In genomic region chr4:124997124-124997523, GRCh38 we compare ENCODE assay signal across 15 cellular contexts.
A peak's percentile ranks its signal among the peaks of the same experiment; 100 is the strongest.
DNase-seq lines count a peak whose midpoint lies in the region; ATAC-seq, FAIRE-seq and TF ChIP-seq lines count a peak whose summit lies in the region.
"Had no signal": no experiment of that assay in that cellular context is flagged by ENCODE, and none has a peak within 500 bp of the region (broad histone marks: within the 10 kb centered on the region; RNA-seq: fewer than 3 reads in every experiment).

No MANE protein-coding gene starts in this region.

- no peak overlapping the region for H3K23ac ChIP-seq in H1 (ENCODE audit: insufficient read length)

- ATAC-seq in HG03159 (IDR thresholded peaks at IDR 0.05; ENCODE audit: unreplicated experiment) = no peak
- ATAC-seq: GM23338 had no signal

- no peaks in the 10 kb centered on the region for H3K4me1 ChIP-seq in H1 (replicated peaks in 1 of 4; ENCODE audit: control insufficient read depth in 3 of 4, insufficient read depth in 4 of 4, low read length in 3 of 4)
- no peaks in the 10 kb centered on the region for H3K4me1 ChIP-seq in osteoblast (ENCODE audit: insufficient read depth, low read length)
- H3K4me1 ChIP-seq: BLaER1 treated with 17β-estradiol and CSF1 and Interleukin-3, amounts not matched to agents 10 nM and 100 nM had no signal

- H3K14ac ChIP-seq in H1 (ENCODE audit: insufficient read length) = no peak overlapping the region

- H3K79me2 ChIP-seq in H1 (ENCODE audit: control insufficient read depth in 1 of 2, insufficient read depth in 2 of 2, low read length in 2 of 2) (no peaks in the 10 kb centered on the region), osteoblast (ENCODE audit: insufficient read depth, low read length) (no peaks in the 10 kb centered on the region)

- H3K23me2 ChIP-seq in H1 (ENCODE audit: low read depth, low read length) = no peaks in the 10 kb centered on the region

- H4K8ac ChIP-seq in H1 (ENCODE audit: extremely low read depth, insufficient read depth, low read length) = no peak overlapping the region

- no peak for TF ChIP-seq RAD21 in H1 (IDR thresholded peaks at IDR 0.05 in 1 of 2, conservative IDR thresholded peaks at IDR 0.05 in 1 of 2; ENCODE audit: low read depth in 2 of 2, low read length in 2 of 2)

- H2BK12ac ChIP-seq in H1 (ENCODE audit: low read depth, low read length) = no peak overlapping the region

- H3K27ac ChIP-seq in H1 (ENCODE audit: low read depth, low read length) = no peak overlapping the region
- H3K27ac ChIP-seq in osteoblast (ENCODE audit: low read depth, low read length) = no peak overlapping the region
- H3K27ac ChIP-seq in RWPE1 = no peak overlapping the region
- H3K27ac ChIP-seq: BLaER1 treated with 17β-estradiol and CSF1 and Interleukin-3, amounts not matched to agents 10 nM and 100 nM had no signal

- no peaks in the 10 kb centered on the region for H3K9me3 ChIP-seq in H1 (ENCODE audit: insufficient read depth in 2 of 2, low read depth in 1 of 2, low read length in 1 of 2)
- H3K9me3 ChIP-seq in osteoblast (ENCODE audit: low read depth, low read length) = no peaks in the 10 kb centered on the region

- H2BK20ac ChIP-seq in H1 (ENCODE audit: low read length) = no peak overlapping the region

- no peak overlapping the region for H4K91ac ChIP-seq in H1 (replicated peaks; ENCODE audit: insufficient read length, low read length)

- TF ChIP-seq CTCF in LNCaP clone FGC (IDR thresholded peaks at IDR 0.05; ENCODE audit: control insufficient read depth, extremely low read depth, insufficient read depth) (no peak), H1 (IDR thresholded peaks at IDR 0.05; ENCODE audit: control extremely low read depth in 1 of 3, insufficient read depth in 1 of 3, low read depth in 1 of 3, low read length in 3 of 3) (no peak), osteoblast (IDR thresholded peaks at IDR 0.05; ENCODE audit: extremely low read depth, low read depth, low read length) (no peak), RWPE1 (conservative IDR thresholded peaks at IDR 0.05; ENCODE audit: low read depth) (no peak)

- POLR2A ChIA-PET in H1 (lab: Charles Lee; ENCODE audit: partially characterized antibody) (no interaction called here), RWPE1 (lab: Yijun Ruan, JAX; ENCODE audit: low non-redundant PET) (no interaction called here)

- H3K36me3 ChIP-seq in H1 (ENCODE audit: control insufficient read depth in 2 of 4, insufficient read depth in 4 of 4, low read length in 3 of 4) (no peaks in the 10 kb centered on the region), osteoblast (ENCODE audit: insufficient read depth, low read length) (no peaks in the 10 kb centered on the region)
- H3K36me3 ChIP-seq: BLaER1 treated with 17β-estradiol and CSF1 and Interleukin-3, amounts not matched to agents 10 nM and 100 nM had no signal

- no peaks in the 10 kb centered on the region for H3K79me1 ChIP-seq in H1 (ENCODE audit: low read depth, low read length)

- 100% methylated on average over 1 of the region's 1 CpG; no CpG with 5 or more reads in 1 of the 2 experiments for WGBS in H1 (ENCODE audit: extremely low coverage in 1 of 2, insufficient coverage in 1 of 2, insufficient read length in 1 of 2, insufficient replicate concordance in 2 of 2, low coverage in 1 of 2, low lambda C conversion rate in 2 of 2, missing lambda C conversion rate in 1 of 2), 2 experiments

- no peak for TF ChIP-seq EP300 in H1 (IDR thresholded peaks at IDR 0.05; ENCODE audit: borderline replicate concordance in 1 of 2, low read depth in 2 of 2, low read length in 2 of 2)

- H2BK15ac ChIP-seq in H1 (ENCODE audit: low read length) = no peak overlapping the region

- H3K27me3 ChIP-seq in H1 (replicated peaks in 1 of 4; ENCODE audit: control insufficient read depth in 3 of 4, extremely low read depth in 1 of 4, insufficient read depth in 3 of 4, low read length in 3 of 4) (no peaks in the 10 kb centered on the region), osteoblast (ENCODE audit: insufficient read depth, low read length) (no peaks in the 10 kb centered on the region)
- H3K27me3 ChIP-seq: BLaER1 treated with 17β-estradiol and CSF1 and Interleukin-3, amounts not matched to agents 10 nM and 100 nM had no signal

- peak overlapping the region; percentile 66 for H2AFZ ChIP-seq in H1 (ENCODE audit: low read length)
- no peak overlapping the region for H2AFZ ChIP-seq in osteoblast (ENCODE audit: low read length)

- CTCF ChIA-PET in H1 (lab: Charles Lee; ENCODE audit: partially characterized antibody) = no interaction called here
- CTCF ChIA-PET in RWPE1 (lab: Yijun Ruan, JAX) = interaction anchor here (0.6 kb wide), 1 partner anchor 533 kb away, joined by 4 read pairs; no protein-coding TSS in a partner anchor

- H3K4ac ChIP-seq in H1 (replicated peaks; ENCODE audit: insufficient read length, low read depth, low read length) = no peak overlapping the region

- no peak overlapping the region for H2AK5ac ChIP-seq in H1 (ENCODE audit: low read depth, low read length)

- no peak overlapping the region for H3K9ac ChIP-seq in H1 (replicated peaks in 1 of 4; ENCODE audit: extremely low read depth in 1 of 4, low read depth in 3 of 4, low read length in 3 of 4)
- H3K9ac ChIP-seq: BLaER1 treated with 17β-estradiol and CSF1 and Interleukin-3, amounts not matched to agents 10 nM and 100 nM had no signal

- no peak overlapping the region for H4K5ac ChIP-seq in H1 (ENCODE audit: insufficient read length, low read depth, low read length)

- DNase-seq in HPDE6-E6E7 (ENCODE audit: extremely low spot score) (peak; percentile 11), LNCaP clone FGC (ENCODE audit: low read depth) (peak; percentile 47), H1 (ENCODE audit: low read depth in 1 of 2, low spot score in 2 of 2) (no peak), osteoblast (ENCODE audit: insufficient read length, low spot score, missing footprints) (peak; percentile 5), RWPE1 (ENCODE audit: low spot score) (no peak), DMS114 treated with DMSO at 0.1 percent for 48 hours (lab: John Stamatoyannopoulos, UW; ENCODE audit: unreplicated experiment) (no peak)
- DNase-seq: CD4-positive, CD25-positive, alpha-beta regulatory T cell; DMS79 treated with DMSO at 0.1 percent for 48 hours; EL; H9 had no signal

- no peak for FAIRE-seq in H1 (lab: Jason Lieb, UNC)
- FAIRE-seq: G401.6, GM12891 had no signal

- H4K20me1 ChIP-seq in H1 (replicated peaks in 1 of 2; ENCODE audit: control insufficient read depth in 1 of 2, insufficient read depth in 2 of 2, low read length in 2 of 2) (no peaks in the 10 kb centered on the region), osteoblast (ENCODE audit: insufficient read depth, low read length) (no peaks in the 10 kb centered on the region)
- H4K20me1 ChIP-seq: BLaER1 treated with 17β-estradiol and CSF1 and Interleukin-3, amounts not matched to agents 10 nM and 100 nM had no signal

- H3K4me3 ChIP-seq in LNCaP clone FGC (ENCODE audit: low read depth, low read length) (no peak overlapping the region), H1 (ENCODE audit: extremely low read depth in 1 of 4, insufficient read depth in 2 of 4, low read depth in 3 of 4, low read length in 4 of 4) (no peak overlapping the region), osteoblast (ENCODE audit: insufficient read depth, low read length) (no peak overlapping the region)
- H3K4me3 ChIP-seq: BLaER1 treated with 17β-estradiol and CSF1 and Interleukin-3, amounts not matched to agents 10 nM and 100 nM; GM23338 had no signal

- no peak overlapping the region for H3K56ac ChIP-seq in H1 (replicated peaks; ENCODE audit: insufficient read length, low read depth, low read length)

- no peak for TF ChIP-seq POLR2A in H1 (IDR thresholded peaks at IDR 0.05; ENCODE audit: control extremely low read depth in 1 of 2, low read depth in 2 of 2, low read length in 2 of 2)

- H2BK120ac ChIP-seq in H1 (replicated peaks; ENCODE audit: low read depth, low read length) = no peak overlapping the region

- no peak overlapping the region for H3K18ac ChIP-seq in H1 (ENCODE audit: extremely low read depth, low read length)

- H3K4me2 ChIP-seq in H1 (ENCODE audit: insufficient read depth in 1 of 2, low read depth in 2 of 2, low read length in 2 of 2) = no peak overlapping the region
- no peak overlapping the region for H3K4me2 ChIP-seq in osteoblast (ENCODE audit: insufficient read depth, low read length)
- H3K4me2 ChIP-seq: BLaER1 treated with 17β-estradiol and CSF1 and Interleukin-3, amounts not matched to agents 10 nM and 100 nM; GM23338 had no signal

- H2BK5ac ChIP-seq in H1 (ENCODE audit: low read depth, low read length) = no peak overlapping the region

TF ChIP-seq in H1, 55 proteins besides CTCF, POLR2A, EP300 and RAD21:
- TF ChIP-seq ASH2L (IDR thresholded peaks at IDR 0.05; ENCODE audit: low read length) (no peak), YY1 (IDR thresholded peaks at IDR 0.05; ENCODE audit: low read depth, low read length) (no peak), CBX8 (IDR thresholded peaks at IDR 0.05; ENCODE audit: borderline replicate concordance, low read depth, low read length) (no peak), CTBP2 (IDR thresholded peaks at IDR 0.05; ENCODE audit: borderline replicate concordance, insufficient read depth, insufficient read length, low read length) (no peak), TEAD4 (IDR thresholded peaks at IDR 0.05; ENCODE audit: low read depth, low read length) (no peak), BCL11A (IDR thresholded peaks at IDR 0.05; ENCODE audit: low read depth in 2 of 2, low read length in 2 of 2) (no peak), KDM4A (IDR thresholded peaks at IDR 0.05; ENCODE audit: low read depth, low read length, severe bottlenecking) (no peak), EZH2 (IDR thresholded peaks at IDR 0.05; ENCODE audit: low read depth, low read length, severe bottlenecking) (no peak)

Comparison
In these comparisons a context has a peak if more than half of its experiments do, and no peak if none do; other contexts are left out.
1. DNase-seq: peak in HPDE6-E6E7 (single experiment), LNCaP clone FGC (single experiment) and osteoblast (single experiment); none in H1 (0 of 2), RWPE1 (single experiment) and DMS114 treated with DMSO at 0.1 percent for 48 hours (single experiment).